In genomic region chr7:128452552-128452951, GRCh38 we compare ENCODE assay signal across 14 cellular contexts. TPM values are rescaled to one million over a fixed set of nuclear protein-coding genes. Genes with fewer than 3 reads are reported as not detected.
DNase-seq lines count a peak whose midpoint lies in the region; ATAC-seq, FAIRE-seq and TF ChIP-seq lines count a peak whose summit lies in the region.
"Had no signal": no experiment of that assay in that cellular context is flagged by ENCODE, and none has a peak within 500 bp of the region (broad histone marks: within the 10 kb centered on the region; RNA-seq: fewer than 3 reads in every experiment).

No MANE protein-coding gene starts in this region.

- ATAC-seq in heart right ventricle (no peak), right cardiac atrium (no peak), GM12878 (no peak)
- ATAC-seq in stimulated activated naive B cell treated with anti-CD40 and anti-IgM and Interleukin-4, amounts not matched to agents 10 μg/mL and 1 μg/mL and 100 μg/mL, for 72 hours (replicated peaks), result no peak

- H4K20me1 ChIP-seq in GM12878 (ENCODE audit: control insufficient read depth, insufficient read depth), result no peaks in the 10 kb centered on the region

- H3K79me2 ChIP-seq in GM12878 (ENCODE audit: control insufficient read depth, insufficient read depth, low read length), result peaks cover 18% of the 10 kb centered on the region

- WGBS in heart right ventricle, 2 donors, result 78 to 84% methylated on average over 1 of the region's 1 CpG
- WGBS in right cardiac atrium, result 80% methylated on average over 1 of the region's 1 CpG
- 50% methylated on average over 1 of the region's 1 CpG for WGBS in GM12878 (ENCODE audit: insufficient coverage, insufficient replicate concordance, low lambda C conversion rate, missing lambda C conversion rate)

- no peak for DNase-seq in heart right ventricle
- no peak for DNase-seq in right cardiac atrium
- no peak for DNase-seq in activated T-helper 1 cell treated with anti-CD3 and anti-CD28 coated beads, Interleukin-12 subunit alpha, Interleukin-12 subunit beta, Interleukin-2, Interleukin-4 antibody, amounts not matched to agents 30 ng/mL and 10 ng/mL and 1 ng/mL, durations not matched to agents 14 hours and 24 hours and 36 hours (ENCODE audit: low spot score)
- no peak for DNase-seq in GM12878 (ENCODE audit: low read depth, low spot score)
- no peak for DNase-seq in stimulated activated naive B cell treated with anti-CD40 and anti-IgM and Interleukin-4, amounts not matched to agents 10 μg/mL and 1 μg/mL and 100 μg/mL, for 72 hours
- DNase-seq in OCI-M2 (lab: John Stamatoyannopoulos, UW; ENCODE audit: unreplicated experiment), result no peak
- DNase-seq in 8988T, result no peak
- DNase-seq: CD8-positive, alpha-beta memory T cell; HFFc6; NCI-H1436 treated with DMSO at 0.1 percent for 48 hours; NCI-H226; NCI-H526 treated with DMSO at 0.1 percent for 48 hours had no signal

- intact Hi-C loops in heart right ventricle (cut with DNase I) (no loop called here), right cardiac atrium (cut with DNase I) (no loop called here), GM12878 (cut with micrococcal nuclease; ENCODE audit: unreplicated experiment) (loop anchor here (10.0 kb wide), 1 partner anchor 432 kb away; no protein-coding TSS in a partner anchor)
- intact Hi-C loops in activated T-helper 1 cell treated with anti-CD3 and anti-CD28 coated beads, Interleukin-12 subunit alpha, Interleukin-12 subunit beta, Interleukin-2, Interleukin-4 antibody, amounts not matched to agents 30 ng/mL and 10 ng/mL and 1 ng/mL, durations not matched to agents 14 hours and 24 hours and 36 hours (cut with micrococcal nuclease), result loop anchor here (10.0 kb wide), 4 partner anchors 598 to 1082 kb away; partner anchors contain the start of genes SND1 and STRIP2

- RAD21 ChIA-PET in GM12878 (lab: Charles Lee; ENCODE audit: unreplicated experiment), result interaction anchor here (4.6 kb wide), 1 partner anchor 8 kb away, joined by 23 read pairs; no protein-coding TSS in a partner anchor

- peak overlapping the region; percentile 34 for H3K4me3 Mint-ChIP-seq in activated T-helper 1 cell treated with anti-CD3 and anti-CD28 coated beads, Interleukin-12 subunit alpha, Interleukin-12 subunit beta, Interleukin-2, Interleukin-4 antibody, amounts not matched to agents 30 ng/mL and 10 ng/mL and 1 ng/mL, durations not matched to agents 14 hours and 24 hours and 36 hours
- H3K4me3 Mint-ChIP-seq in stimulated activated naive B cell treated with anti-CD40 and anti-IgM and Interleukin-4, amounts not matched to agents 10 μg/mL and 1 μg/mL and 100 μg/mL, for 72 hours, result no peak overlapping the region
- H3K4me3 Mint-ChIP-seq: HFFc6 had no signal

- POLR2A ChIA-PET in GM12878 (lab: Charles Lee), result interaction anchor here (0.7 to 4.8 kb wide), 5 partner anchors 8 to 701 kb away, joined by 3 to 52 read pairs (median 4); no protein-coding TSS in a partner anchor

- H3K4me1 ChIP-seq in heart right ventricle (peaks cover 9 to 46% (median 35%) of the 10 kb centered on the region in 9 donors), right cardiac atrium (ENCODE audit: control insufficient read depth, insufficient read depth, low read length) (peaks cover 10% of the 10 kb centered on the region), GM12878 (ENCODE audit: control insufficient read depth, insufficient read depth, low read length) (peaks cover 7% of the 10 kb centered on the region)

- peaks cover 57% of the 10 kb centered on the region for H3K4me1 Mint-ChIP-seq in activated T-helper 1 cell treated with anti-CD3 and anti-CD28 coated beads, Interleukin-12 subunit alpha, Interleukin-12 subunit beta, Interleukin-2, Interleukin-4 antibody, amounts not matched to agents 30 ng/mL and 10 ng/mL and 1 ng/mL, durations not matched to agents 14 hours and 24 hours and 36 hours (ENCODE audit: low read depth)
- peaks cover 32 to 62% of the 10 kb centered on the region in 2 donors for H3K4me1 Mint-ChIP-seq in stimulated activated naive B cell treated with anti-CD40 and anti-IgM and Interleukin-4, amounts not matched to agents 10 μg/mL and 1 μg/mL and 100 μg/mL, for 72 hours

- CTCF ChIA-PET in GM12878 (lab: Yijun Ruan, JAX), result interaction anchor here (0.8 to 11.3 kb wide), 5 partner anchors 8 to 55 kb away, joined by 3 to 227 read pairs (median 11); no protein-coding TSS in a partner anchor

- H3K27ac Mint-ChIP-seq in activated T-helper 1 cell treated with anti-CD3 and anti-CD28 coated beads, Interleukin-12 subunit alpha, Interleukin-12 subunit beta, Interleukin-2, Interleukin-4 antibody, amounts not matched to agents 30 ng/mL and 10 ng/mL and 1 ng/mL, durations not matched to agents 14 hours and 24 hours and 36 hours, result peak overlapping the region; percentile 69
- H3K27ac Mint-ChIP-seq in stimulated activated naive B cell treated with anti-CD40 and anti-IgM and Interleukin-4, amounts not matched to agents 10 μg/mL and 1 μg/mL and 100 μg/mL, for 72 hours, result peak overlapping the region; percentile 2
- H3K27ac Mint-ChIP-seq: HFFc6 had no signal

- in situ Hi-C loops in GM12878 (cut with MboI), result no loop called here

- SMC1A ChIA-PET in GM12878 (lab: Charles Lee; ENCODE audit: uncharacterized antibody, unreplicated experiment), result interaction anchor here (1.7 to 3.1 kb wide), 5 partner anchors 8 to 25 kb away, joined by 4 to 22 read pairs (median 7); no protein-coding TSS in a partner anchor

- H3K27me3 ChIP-seq in heart right ventricle, result no peaks in the 10 kb centered on the region
- no peaks in the 10 kb centered on the region for H3K27me3 ChIP-seq in right cardiac atrium (ENCODE audit: control insufficient read depth, insufficient read depth)
- no peaks in the 10 kb centered on the region for H3K27me3 ChIP-seq in GM12878 (replicated peaks in 1 of 2; ENCODE audit: control insufficient read depth in 2 of 2, insufficient read depth in 2 of 2, low read length in 1 of 2)

- no peak overlapping the region for H3K4me2 ChIP-seq in GM12878 (ENCODE audit: control insufficient read depth, insufficient read depth)

- H3K4me3 ChIP-seq in heart right ventricle (no peak overlapping the region), right cardiac atrium (ENCODE audit: low read length) (no peak overlapping the region), GM12878 (no peak overlapping the region)

- H3K9me3 ChIP-seq in heart right ventricle, result no peaks in the 10 kb centered on the region
- H3K9me3 ChIP-seq in right cardiac atrium (ENCODE audit: control insufficient read depth, low read length), result no peaks in the 10 kb centered on the region
- H3K9me3 ChIP-seq in GM12878 (replicated peaks; ENCODE audit: control insufficient read depth, insufficient read depth, low read length), result no peaks in the 10 kb centered on the region; the same call in 2 of the 3 replicates

- no TSS peak for BruUV-seq in GM12878 (replicated peaks; lab: Mats Ljungman, UMichigan)

- TF ChIP-seq CTCF in heart right ventricle (IDR thresholded peaks at IDR 0.05), result no peak
- TF ChIP-seq CTCF in GM12878 (IDR thresholded peaks at IDR 0.05 in 2 of 3, conservative IDR thresholded peaks at IDR 0.05 in 1 of 3; ENCODE audit: control insufficient read depth in 2 of 3, extremely low read depth in 1 of 3, insufficient read depth in 1 of 3, low read depth in 3 of 3, low read length in 3 of 3), result no peak

- TF ChIP-seq POLR2A in GM12878 (IDR thresholded peaks at IDR 0.05; ENCODE audit: low read depth, low read length), result no peak

- peaks cover 20% of the 10 kb centered on the region for H3K27me3 Mint-ChIP-seq in activated T-helper 1 cell treated with anti-CD3 and anti-CD28 coated beads, Interleukin-12 subunit alpha, Interleukin-12 subunit beta, Interleukin-2, Interleukin-4 antibody, amounts not matched to agents 30 ng/mL and 10 ng/mL and 1 ng/mL, durations not matched to agents 14 hours and 24 hours and 36 hours (ENCODE audit: insufficient read depth)
- no peaks in the 10 kb centered on the region for H3K27me3 Mint-ChIP-seq in stimulated activated naive B cell treated with anti-CD40 and anti-IgM and Interleukin-4, amounts not matched to agents 10 μg/mL and 1 μg/mL and 100 μg/mL, for 72 hours

- H3K36me3 ChIP-seq in heart right ventricle, result peaks cover 0 to 6% (median 0%) of the 10 kb centered on the region in 9 donors
- H3K36me3 ChIP-seq in GM12878 (ENCODE audit: control insufficient read depth in 2 of 2, insufficient read depth in 2 of 2, low read length in 1 of 2), result no peaks in the 10 kb centered on the region

- TF ChIP-seq RAD21 in GM12878 (IDR thresholded peaks at IDR 0.05; ENCODE audit: insufficient read depth, low read depth, low read length), result no peak

- FAIRE-seq in GM12878 (lab: Jason Lieb, UNC), result no peak
- FAIRE-seq: H1 had no signal

- peak overlapping the region in 6 of 10 donors; percentile 87 to 98 (median 94) for H3K27ac ChIP-seq in heart right ventricle
- no peak overlapping the region for H3K27ac ChIP-seq in right cardiac atrium (ENCODE audit: low read length)
- H3K27ac ChIP-seq in GM12878 (ENCODE audit: control insufficient read depth, insufficient read depth), result no peak overlapping the region
- H3K27ac ChIP-seq: HL-60 had no signal

- H3K36me3 Mint-ChIP-seq in activated T-helper 1 cell treated with anti-CD3 and anti-CD28 coated beads, Interleukin-12 subunit alpha, Interleukin-12 subunit beta, Interleukin-2, Interleukin-4 antibody, amounts not matched to agents 30 ng/mL and 10 ng/mL and 1 ng/mL, durations not matched to agents 14 hours and 24 hours and 36 hours (ENCODE audit: low read depth), result peaks cover 18% of the 10 kb centered on the region
- H3K36me3 Mint-ChIP-seq in stimulated activated naive B cell treated with anti-CD40 and anti-IgM and Interleukin-4, amounts not matched to agents 10 μg/mL and 1 μg/mL and 100 μg/mL, for 72 hours, result peaks cover 4% of the 10 kb centered on the region in 2 donors

- no peak overlapping the region for H3K9ac ChIP-seq in GM12878 (ENCODE audit: control insufficient read depth, insufficient read depth, low read length)

- no peak for TF ChIP-seq EP300 in GM12878 (IDR thresholded peaks at IDR 0.05; ENCODE audit: borderline replicate concordance in 1 of 2, control insufficient read depth in 1 of 2, low read depth in 2 of 2, low read length in 2 of 2)

- H3K9me3 Mint-ChIP-seq in activated T-helper 1 cell treated with anti-CD3 and anti-CD28 coated beads, Interleukin-12 subunit alpha, Interleukin-12 subunit beta, Interleukin-2, Interleukin-4 antibody, amounts not matched to agents 30 ng/mL and 10 ng/mL and 1 ng/mL, durations not matched to agents 14 hours and 24 hours and 36 hours, result no peaks in the 10 kb centered on the region
- H3K9me3 Mint-ChIP-seq in stimulated activated naive B cell treated with anti-CD40 and anti-IgM and Interleukin-4, amounts not matched to agents 10 μg/mL and 1 μg/mL and 100 μg/mL, for 72 hours, result no peaks in the 10 kb centered on the region
- H3K9me3 Mint-ChIP-seq: CD8-positive, alpha-beta memory T cell; HFFc6 had no signal

- no peak overlapping the region for H2AFZ ChIP-seq in GM12878 (ENCODE audit: control insufficient read depth, low read depth, low read length)

RNA-seq across cellular contexts. Expression of gene HILPDA, which starts 3.1 kb away (rescaled TPM):
- total RNA-seq in heart right ventricle (10 to 100 TPM in 3 of 10 donors, 1 to 10 TPM in 7; 4.5 to 65.0 (median 6.7) TPM), right cardiac atrium (10 to 100 TPM in 1 of 4 donors, 1 to 10 TPM in 3; 6.2 to 10.6 (median 6.6) TPM), GM12878 (2014; rRNA removed) (15.1 and 16.4 TPM in 2 replicates), GM12878 (2014; rRNA removed; fragmentation: Illumina TruSeq; extraction: Trizol) (19.6 and 21.2 TPM in 2 replicates), GM12878 (2021) (12.0 and 14.1 TPM in 2 replicates)
- polyA plus RNA-seq in heart right ventricle (1 to 10 TPM; 5.6 to 8.3 TPM), right cardiac atrium (8.3 TPM), GM12878 (2011; rRNA removed) (198 and 232 TPM in 2 replicates), GM12878 (2014; fragmentation: Illumina TruSeq; extraction: Trizol) (22.1 and 24.2 TPM in 2 replicates), GM12878 (2014; fragmentation: Nextera tagmentation; extraction: Ambion mirVana) (10 to 100 TPM; 37.4 to 44.0 TPM), GM12878 (2014; rRNA removed) (26.1 and 29.6 TPM in 2 replicates), GM12878 (2016; fragmentation: Nextera tagmentation; extraction: Ambion mirVana) (10 to 100 TPM; 24.5 to 28.4 TPM)
- total RNA-seq in activated T-helper 1 cell treated with anti-CD3 and anti-CD28 coated beads, Interleukin-12 subunit alpha, Interleukin-12 subunit beta, Interleukin-2, Interleukin-4 antibody, amounts not matched to agents 30 ng/mL and 10 ng/mL and 1 ng/mL, durations not matched to agents 14 hours and 24 hours and 36 hours, result 53.7 and 56.9 TPM in 2 replicates
- 232 and 244 TPM in 2 replicates for total RNA-seq in GM12878 (2013; cell fraction: nucleolus; rRNA removed)
- polyA plus RNA-seq in GM12878 (2011; ENCODE audit: low read depth), result 22.4 TPM
- polyA plus RNA-seq in GM12878 (2011; cell fraction: cytosol; rRNA removed), result 184 and 280 TPM in 2 replicates
- polyA plus RNA-seq in GM12878 (2011; cell fraction: nucleus; rRNA removed), result 85.4 and 130 TPM in 2 replicates
- 26.2 and 86.6 TPM in 2 replicates for polyA plus RNA-seq in GM12878 (2012)
- 141 and 166 TPM in 2 replicates for polyA minus RNA-seq in GM12878 (2011; rRNA and poly(A)+ RNA removed)
- polyA minus RNA-seq in GM12878 (2011; cell fraction: cytosol; rRNA and poly(A)+ RNA removed), result 42.1 and 54.1 TPM in 2 replicates
- polyA minus RNA-seq in GM12878 (2011; cell fraction: nucleus; rRNA and poly(A)+ RNA removed), result 97.8 and 100.0 TPM in 2 replicates

RNA-seq across cellular contexts. Expression of gene METTL2B, which starts 24.0 kb away (rescaled TPM):
- 10 to 100 TPM; 17.1 to 24.2 (median 19.4) TPM for total RNA-seq in heart right ventricle
- polyA plus RNA-seq in heart right ventricle, result 10 to 100 TPM; 10.0 to 10.5 TPM
- 10 to 100 TPM; 17.6 to 23.1 (median 20.5) TPM for total RNA-seq in right cardiac atrium
- 11.7 TPM for polyA plus RNA-seq in right cardiac atrium
- total RNA-seq in activated T-helper 1 cell treated with anti-CD3 and anti-CD28 coated beads, Interleukin-12 subunit alpha, Interleukin-12 subunit beta, Interleukin-2, Interleukin-4 antibody, amounts not matched to agents 30 ng/mL and 10 ng/mL and 1 ng/mL, durations not matched to agents 14 hours and 24 hours and 36 hours, result 63.0 and 64.9 TPM in 2 replicates
- 56.9 and 63.6 TPM in 2 replicates for total RNA-seq in GM12878 (2013; cell fraction: nucleolus; rRNA removed)
- total RNA-seq in GM12878 (2014; rRNA removed), result 26.8 and 29.4 TPM in 2 replicates
- total RNA-seq in GM12878 (2014; rRNA removed; fragmentation: Illumina TruSeq; extraction: Trizol), result 35.3 and 36.9 TPM in 2 replicates
- total RNA-seq in GM12878 (2021), result 27.7 and 28.1 TPM in 2 replicates
- 14.2 TPM for polyA plus RNA-seq in GM12878 (2011; ENCODE audit: low read depth)
- polyA plus RNA-seq in GM12878 (2011; rRNA removed), result 36.4 and 37.8 TPM in 2 replicates
- 19.7 and 23.3 TPM in 2 replicates for polyA plus RNA-seq in GM12878 (2011; cell fraction: cytosol; rRNA removed)
- 13.0 and 13.3 TPM in 2 replicates for polyA plus RNA-seq in GM12878 (2011; cell fraction: nucleus; rRNA removed)
- 12.6 and 13.7 TPM in 2 replicates for polyA plus RNA-seq in GM12878 (2012)
- polyA plus RNA-seq in GM12878 (2014; fragmentation: Illumina TruSeq; extraction: Trizol), result 36.6 and 51.7 TPM in 2 replicates
- polyA plus RNA-seq in GM12878 (2014; fragmentation: Nextera tagmentation; extraction: Ambion mirVana), result 10 to 100 TPM; 40.5 to 48.4 TPM
- 18.9 and 20.7 TPM in 2 replicates for polyA plus RNA-seq in GM12878 (2014; rRNA removed)
- 10 to 100 TPM; 43.4 to 43.5 TPM for polyA plus RNA-seq in GM12878 (2016; fragmentation: Nextera tagmentation; extraction: Ambion mirVana)
- polyA minus RNA-seq in GM12878 (2011; rRNA and poly(A)+ RNA removed), result 36.3 and 48.1 TPM in 2 replicates
- polyA minus RNA-seq in GM12878 (2011; cell fraction: cytosol; rRNA and poly(A)+ RNA removed), result 13.0 and 15.1 TPM in 2 replicates
- polyA minus RNA-seq in GM12878 (2011; cell fraction: nucleus; rRNA and poly(A)+ RNA removed), result 18.3 and 38.9 TPM in 2 replicates

RNA-seq across cellular contexts. Expression of gene IMPDH1, which starts 42.8 kb away (rescaled TPM):
- total RNA-seq in heart right ventricle (10 to 100 TPM in 9 of 10 donors, 1 to 10 TPM in 1; 9.3 to 32.8 (median 13.6) TPM), right cardiac atrium (10 to 100 TPM; 13.9 to 22.2 (median 16.2) TPM), GM12878 (2014; rRNA removed) (48.4 and 51.7 TPM in 2 replicates), GM12878 (2014; rRNA removed; fragmentation: Illumina TruSeq; extraction: Trizol) (27.7 and 31.4 TPM in 2 replicates), GM12878 (2021) (56.0 and 61.3 TPM in 2 replicates)
- polyA plus RNA-seq in heart right ventricle (10 to 100 TPM; 22.7 to 23.0 TPM), right cardiac atrium (13.8 TPM), GM12878 (2011; rRNA removed) (18.5 and 34.8 TPM in 2 replicates), GM12878 (2014; fragmentation: Illumina TruSeq; extraction: Trizol) (10.5 and 24.0 TPM in 2 replicates), GM12878 (2014; fragmentation: Nextera tagmentation; extraction: Ambion mirVana) (1 to 10 TPM in 1 of 2 experiments, under 1 TPM in 1; 0.50 to 1.5 TPM), GM12878 (2014; rRNA removed) (50.8 and 55.9 TPM in 2 replicates), GM12878 (2016; fragmentation: Nextera tagmentation; extraction: Ambion mirVana) (10 to 100 TPM; 48.7 to 58.3 TPM)
- total RNA-seq in activated T-helper 1 cell treated with anti-CD3 and anti-CD28 coated beads, Interleukin-12 subunit alpha, Interleukin-12 subunit beta, Interleukin-2, Interleukin-4 antibody, amounts not matched to agents 30 ng/mL and 10 ng/mL and 1 ng/mL, durations not matched to agents 14 hours and 24 hours and 36 hours, result 91.7 and 95.8 TPM in 2 replicates
- 38.3 and 43.9 TPM in 2 replicates for total RNA-seq in GM12878 (2013; cell fraction: nucleolus; rRNA removed)
- polyA plus RNA-seq in GM12878 (2011; ENCODE audit: low read depth), result 8.8 TPM
- 34.6 and 42.3 TPM in 2 replicates for polyA plus RNA-seq in GM12878 (2011; cell fraction: cytosol; rRNA removed)
- 84.6 and 84.9 TPM in 2 replicates for polyA plus RNA-seq in GM12878 (2011; cell fraction: nucleus; rRNA removed)
- 24.1 and 28.3 TPM in 2 replicates for polyA plus RNA-seq in GM12878 (2012)
- 28.6 and 35.3 TPM in 2 replicates for polyA minus RNA-seq in GM12878 (2011; rRNA and poly(A)+ RNA removed)
- 19.9 and 22.7 TPM in 2 replicates for polyA minus RNA-seq in GM12878 (2011; cell fraction: cytosol; rRNA and poly(A)+ RNA removed)
- 20.3 and 40.6 TPM in 2 replicates for polyA minus RNA-seq in GM12878 (2011; cell fraction: nucleus; rRNA and poly(A)+ RNA removed)

Comparison
In these comparisons a context has a peak if more than half of its experiments do, and no peak if none do; other contexts are left out.
1. H3K27ac ChIP-seq: peak in heart right ventricle (6 of 10); none in right cardiac atrium (single experiment) and GM12878 (single experiment).
2. intact Hi-C loops: an anchor here in activated T-helper 1 cell treated with anti-CD3 and anti-CD28 coated beads, Interleukin-12 subunit alpha, Interleukin-12 subunit beta, Interleukin-2, Interleukin-4 antibody, amounts not matched to agents 30 ng/mL and 10 ng/mL and 1 ng/mL, durations not matched to agents 14 hours and 24 hours and 36 hours (10.0 kb wide) and GM12878 (10.0 kb wide); none called in heart right ventricle and right cardiac atrium.